24 cellular contexts compared by ENCODE assay signal in genomic region chr16:14609716-14610115, GRCh38. TPM values are rescaled to one million over a fixed set of nuclear protein-coding genes. Genes with fewer than 3 reads are reported as not detected.
DNase-seq lines count a peak whose midpoint lies in the region; ATAC-seq and TF ChIP-seq lines count a peak whose summit lies in the region.
"Had no signal": no experiment of that assay in that cellular context is flagged by ENCODE, and none has a peak within 500 bp of the region (broad histone marks: within the 10 kb centered on the region; RNA-seq: fewer than 3 reads in every experiment).

No MANE protein-coding gene starts in this region.

- H3K27ac ChIP-seq in DOHH2 (ENCODE audit: low read depth, low read length): peak overlapping the region; percentile 99
- peak overlapping the region; percentile 82; the same call in 1 of the 2 replicates for H3K27ac ChIP-seq in OCI-LY3 (ENCODE audit: low read length)
- H3K27ac ChIP-seq: BLaER1 treated with 17β-estradiol and CSF1 and Interleukin-3, amounts not matched to agents 10 nM and 100 nM; GM23248; RWPE1 had no signal

- no peaks in the 10 kb centered on the region for H3K9me3 ChIP-seq in DOHH2 (ENCODE audit: control insufficient read depth, insufficient read depth, low read length)
- H3K9me3 ChIP-seq in HAP-1: no peaks in the 10 kb centered on the region
- H3K9me3 ChIP-seq in OCI-LY3 (ENCODE audit: insufficient read depth, low read length): no peaks in the 10 kb centered on the region
- H3K9me3 ChIP-seq: BLaER1 treated with 17β-estradiol and CSF1 and Interleukin-3, amounts not matched to agents 10 nM and 100 nM had no signal

- ATAC-seq in HG03159 (IDR thresholded peaks at IDR 0.05; ENCODE audit: unreplicated experiment) (no peak), HG03175 (IDR thresholded peaks at IDR 0.05; ENCODE audit: unreplicated experiment) (no peak), GM21529 (IDR thresholded peaks at IDR 0.05; ENCODE audit: unreplicated experiment) (no peak)
- ATAC-seq: Panc1 had no signal

- H3K79me2 ChIP-seq in DOHH2 (ENCODE audit: control insufficient read depth, low read length) (peaks cover 38% of the 10 kb centered on the region), OCI-LY3 (ENCODE audit: low read length) (peaks cover 4% of the 10 kb centered on the region; the same call in 1 of the 2 replicates)

- in situ Hi-C loops in HAP-1 (cut with MboI; ENCODE audit: low sequenced_read_pairs): no loop called here

- no peaks in the 10 kb centered on the region for H3K27me3 ChIP-seq in DOHH2 (ENCODE audit: control insufficient read depth, low read length)
- no peaks in the 10 kb centered on the region for H3K27me3 ChIP-seq in HAP-1 (ENCODE audit: low read depth)
- H3K27me3 ChIP-seq in OCI-LY3 (ENCODE audit: low read depth, low read length): no peaks in the 10 kb centered on the region
- H3K27me3 ChIP-seq: BLaER1 treated with 17β-estradiol and CSF1 and Interleukin-3, amounts not matched to agents 10 nM and 100 nM had no signal

- peak; percentile 73 to 79 for DNase-seq in HAP-1 (ENCODE audit: low spot score in 2 of 2)
- DNase-seq in mesenteric fat pad (ENCODE audit: low spot score): peak; percentile 51
- no peak for DNase-seq in cerebellar cortex (ENCODE audit: low spot score)
- DNase-seq: CD4-positive, alpha-beta T cell; GM23248; H9; HFFc6; Kasumi-1; MV-4-11; NCI-H1105; NCI-H1436 treated with DMSO at 0.1 percent for 48 hours; NCI-H187 treated with DMSO at 0.1 percent for 48 hours; NCI-H2107; NCI-H524; NCI-H748 treated with DMSO at 0.1 percent for 48 hours; SHP77 had no signal

- TF ChIP-seq CTCF in DOHH2 (IDR thresholded peaks at IDR 0.05; ENCODE audit: low read depth, low read length, poor library complexity, severe bottlenecking) (no peak), OCI-LY3 (IDR thresholded peaks at IDR 0.05; ENCODE audit: low read depth, low read length) (no peak)

- no peaks in the 10 kb centered on the region for H3K9me2 ChIP-seq in DOHH2 (replicated peaks; ENCODE audit: control insufficient read depth, low read length)

- H3K4me3 ChIP-seq in DOHH2 (ENCODE audit: low read length) (peak overlapping the region; percentile 84), HAP-1 (no peak overlapping the region), OCI-LY3 (ENCODE audit: low read length) (no peak overlapping the region)
- H3K4me3 ChIP-seq: BLaER1 treated with 17β-estradiol and CSF1 and Interleukin-3, amounts not matched to agents 10 nM and 100 nM; GM23248 had no signal

- no peak overlapping the region for H3K9ac ChIP-seq in OCI-LY3 (ENCODE audit: low read length)
- H3K9ac ChIP-seq: BLaER1 treated with 17β-estradiol and CSF1 and Interleukin-3, amounts not matched to agents 10 nM and 100 nM; GM23248 had no signal

- H3K4me2 ChIP-seq in DOHH2 (ENCODE audit: low read length) (peak overlapping the region; percentile 98), OCI-LY3 (ENCODE audit: low read length) (peak overlapping the region; percentile 70)
- H3K4me2 ChIP-seq: BLaER1 treated with 17β-estradiol and CSF1 and Interleukin-3, amounts not matched to agents 10 nM and 100 nM had no signal

- peaks cover 73% of the 10 kb centered on the region for H3K4me1 ChIP-seq in DOHH2 (ENCODE audit: control insufficient read depth, low read length)
- H3K4me1 ChIP-seq in HAP-1: peaks cover 30% of the 10 kb centered on the region
- peaks cover 44% of the 10 kb centered on the region for H3K4me1 ChIP-seq in OCI-LY3 (ENCODE audit: low read length)

- H3K36me3 ChIP-seq in DOHH2 (ENCODE audit: control insufficient read depth, low read length) (peaks cover 72% of the 10 kb centered on the region), HAP-1 (replicated peaks) (peaks cover 46% of the 10 kb centered on the region), OCI-LY3 (replicated peaks; ENCODE audit: low read depth, low read length) (peaks cover 48% of the 10 kb centered on the region)

- H2AFZ ChIP-seq in OCI-LY3 (ENCODE audit: low read depth, low read length): no peak overlapping the region
- H2AFZ ChIP-seq: GM23248 had no signal

- H3F3A ChIP-seq in DOHH2 (ENCODE audit: control insufficient read depth, insufficient read depth): peaks cover 47% of the 10 kb centered on the region

- H4K20me1 ChIP-seq in DOHH2 (ENCODE audit: control insufficient read depth, insufficient read depth, low read depth, low read length) (no peaks in the 10 kb centered on the region), OCI-LY3 (ENCODE audit: insufficient read depth, low read length) (peaks cover 6% of the 10 kb centered on the region; the same call in 1 of the 2 replicates)
- H4K20me1 ChIP-seq: BLaER1 treated with 17β-estradiol and CSF1 and Interleukin-3, amounts not matched to agents 10 nM and 100 nM had no signal

RNA-seq across cellular contexts. Expression of gene PARN, which starts 20.3 kb away (rescaled TPM):
- 23.3 TPM for total RNA-seq in mesenteric fat pad

RNA-seq across cellular contexts. Expression of gene BFAR, which starts 23.0 kb away (rescaled TPM):
- 53.3 TPM for total RNA-seq in mesenteric fat pad
